ENCODE assay signal across 20 cellular contexts in the genomic region with DNA sequence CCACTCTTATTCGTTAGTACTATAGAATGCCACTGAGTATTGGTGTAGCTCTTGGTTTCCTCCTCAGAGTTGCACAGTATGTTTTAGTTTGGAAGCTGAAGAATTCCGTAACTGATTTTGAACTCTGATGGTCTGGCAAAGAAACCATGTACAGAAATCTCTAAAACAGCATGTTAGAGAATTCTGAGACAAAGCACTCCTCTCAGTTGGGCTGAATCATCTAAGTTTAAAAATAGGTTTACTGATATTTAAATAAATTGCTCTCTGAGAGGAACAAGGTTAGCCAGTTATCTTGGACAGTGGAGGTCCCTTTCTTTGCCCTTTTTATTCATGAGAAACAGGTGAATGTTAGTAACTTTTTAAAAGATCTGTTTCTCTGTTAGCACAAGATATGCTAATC. TPM values are rescaled to one million over a fixed set of nuclear protein-coding genes. Genes with fewer than 3 reads are reported as not detected.
"Had no signal": no experiment of that assay in that cellular context is flagged by ENCODE, and none has a peak within 500 bp of the region (broad histone marks: within the 10 kb centered on the region; RNA-seq: fewer than 3 reads in every experiment).

No MANE protein-coding gene starts in this region.

- H3K27me3 ChIP-seq: ovary, testis had no signal

- H3K9me3 ChIP-seq: ovary, testis had no signal

- H3K4me3 Mint-ChIP-seq: activated CD4-positive, alpha-beta T cell treated with anti-CD3 and anti-CD28 coated beads, Interleukin-2, amount 10 ng/mL, durations not matched to agents 7 days and 5 days; activated CD8-positive, alpha-beta memory T cell treated with anti-CD3 and anti-CD28 coated beads, Interleukin-2, amount 10 ng/mL, durations not matched to agents 7 days and 5 days; activated T-cell treated with anti-CD3 and anti-CD28 coated beads, Interleukin-2, amount 50 U/mL, for 4 hours; effector memory CD8-positive, alpha-beta T cell; neural crest cell; stimulated activated naive CD8-positive, alpha-beta T cell treated with anti-CD3 and anti-CD28 coated beads, Interleukin-15, Interleukin-2, amounts not matched to agents 100 ng/mL and 50 ng/mL, for 24 hours; T-helper 1 cell treated with Interleukin-12 subunit alpha and Interleukin-12 subunit beta and Interleukin-4 antibody, amounts not matched to agents 30 μg/mL and 1 μg/mL, for 36 hours had no signal

- H3K36me3 ChIP-seq: ovary had no signal

- H3K4me3 ChIP-seq: ovary, testis had no signal

- ATAC-seq: activated CD8-positive, alpha-beta memory T cell treated with anti-CD3 and anti-CD28 coated beads, Interleukin-2, amount 10 ng/mL, durations not matched to agents 7 days and 5 days; activated T-cell treated with anti-CD3 and anti-CD28 coated beads, Interleukin-2, amount 50 U/mL, for 4 hours; effector memory CD8-positive, alpha-beta T cell; left ventricle myocardium superior had no signal

- H3K27ac Mint-ChIP-seq: T-helper 1 cell treated with Interleukin-12 subunit alpha and Interleukin-12 subunit beta and Interleukin-4 antibody, amounts not matched to agents 30 μg/mL and 1 μg/mL, for 36 hours had no signal

- H3K9me3 Mint-ChIP-seq: activated CD4-positive, alpha-beta T cell treated with anti-CD3 and anti-CD28 coated beads, Interleukin-2, amount 10 ng/mL, durations not matched to agents 7 days and 5 days; activated T-cell treated with anti-CD3 and anti-CD28 coated beads, Interleukin-2, amount 50 U/mL, for 4 hours; effector memory CD8-positive, alpha-beta T cell; neural crest cell; stimulated activated naive CD8-positive, alpha-beta T cell treated with anti-CD3 and anti-CD28 coated beads, Interleukin-15, Interleukin-2, amounts not matched to agents 100 ng/mL and 50 ng/mL, for 24 hours; T-helper 1 cell treated with Interleukin-12 subunit alpha and Interleukin-12 subunit beta and Interleukin-4 antibody, amounts not matched to agents 30 μg/mL and 1 μg/mL, for 36 hours had no signal

- DNase-seq: activated CD4-positive, alpha-beta T cell treated with anti-CD3 and anti-CD28 coated beads, Interleukin-2, amount 10 ng/mL, durations not matched to agents 7 days and 5 days; activated CD8-positive, alpha-beta memory T cell treated with anti-CD3 and anti-CD28 coated beads, Interleukin-2, amount 10 ng/mL, durations not matched to agents 7 days and 5 days; activated T-cell treated with anti-CD3 and anti-CD28 coated beads, Interleukin-2, amount 50 U/mL, for 4 hours; caudate nucleus; cortex of kidney; effector memory CD8-positive, alpha-beta T cell; erythroblast; foreskin fibroblast; glutamatergic neuron; islet precursor cell; left ventricle myocardium superior; mesenchymal stem cell; ovary; stimulated activated CD4-positive, alpha-beta T cell treated with anti-CD3 and anti-CD28 coated beads, Interleukin-12 subunit alpha, Interleukin-12 subunit beta, amount 100 ng/mL, for 4 hours; stimulated activated CD4-positive, alpha-beta T cell treated with anti-CD3 and anti-CD28 coated beads, Interleukin-4, amount 100 ng/mL, for 1 hour; stimulated activated CD8-positive, alpha-beta memory T cell treated with anti-CD3 and anti-CD28 coated beads, Interleukin-4, amount 100 ng/mL, for 48 hours; testis had no signal

- H3K27me3 Mint-ChIP-seq: activated CD4-positive, alpha-beta T cell treated with anti-CD3 and anti-CD28 coated beads, Interleukin-2, amount 10 ng/mL, durations not matched to agents 7 days and 5 days; activated CD8-positive, alpha-beta memory T cell treated with anti-CD3 and anti-CD28 coated beads, Interleukin-2, amount 10 ng/mL, durations not matched to agents 7 days and 5 days; effector memory CD8-positive, alpha-beta T cell; stimulated activated naive CD8-positive, alpha-beta T cell treated with anti-CD3 and anti-CD28 coated beads, Interleukin-15, Interleukin-2, amounts not matched to agents 100 ng/mL and 50 ng/mL, for 24 hours had no signal

- H3K4me1 ChIP-seq: testis had no signal

- H3K27ac ChIP-seq: ovary, testis had no signal

RNA-seq across cellular contexts. Expression of a gene that starts 43.8 kb away (rescaled TPM):
- total RNA-seq: neural crest cell had no signal
